In the genomic region with DNA sequence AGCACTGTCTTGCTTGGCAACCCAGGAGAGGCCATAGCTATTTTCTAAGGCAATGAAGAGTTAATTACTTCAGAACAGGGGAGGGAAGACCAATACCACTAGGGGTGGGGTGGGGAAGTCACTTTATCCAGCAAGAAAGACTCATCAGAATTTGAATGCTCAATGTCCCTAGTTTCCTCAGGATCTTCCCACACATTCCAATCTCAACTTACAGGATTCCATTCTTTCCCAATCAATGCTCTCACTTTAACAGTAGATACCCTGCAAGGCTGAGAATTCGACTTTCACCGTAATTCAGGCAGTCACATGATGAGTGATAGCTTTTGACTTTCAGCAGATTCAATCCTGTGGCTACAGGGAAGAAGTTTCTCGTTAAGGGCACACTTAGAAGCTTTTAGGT, we compare ENCODE assay signal across 36 cellular contexts.
"Had no signal": no experiment of that assay in that cellular context is flagged by ENCODE, and none has a peak within 500 bp of the region (broad histone marks: within the 10 kb centered on the region; RNA-seq: fewer than 3 reads in every experiment).

No MANE protein-coding gene starts in this region.

- H3K4me1 Mint-ChIP-seq: activated naive CD8-positive, alpha-beta T cell treated with anti-CD3 and anti-CD28 coated beads for 36 hours; immature natural killer cell; naive thymus-derived CD4-positive, alpha-beta T cell had no signal

- H3K4me1 ChIP-seq: adrenal gland, body of pancreas, colonic mucosa, gastrocnemius medialis, pancreas, prostate gland had no signal

- DNase-seq: activated CD4-positive, alpha-beta T cell treated with anti-CD3 and anti-CD28 coated beads for 48 hours; activated CD4-positive, alpha-beta T cell treated with anti-CD3 and anti-CD28 coated beads, Interleukin-2, amount 50 U/mL, for 48 hours; activated CD8-positive, alpha-beta memory T cell treated with anti-CD3 and anti-CD28 coated beads for 24 hours; activated CD8-positive, alpha-beta memory T cell treated with anti-CD3 and anti-CD28 coated beads, Interleukin-2, amount 50 U/mL, for 4 hours; activated effector memory CD4-positive, alpha-beta T cell treated with anti-CD3 and anti-CD28 coated beads, Interleukin-2, amount 50 U/mL, for 16 hours; activated naive CD4-positive, alpha-beta T cell treated with anti-CD3 and anti-CD28 coated beads for 36 hours; activated naive CD8-positive, alpha-beta T cell treated with anti-CD3 and anti-CD28 coated beads for 36 hours; activated T-cell treated with anti-CD3 and anti-CD28 coated beads, Interleukin-2, amount 50 U/mL, for 1 hour; adrenal gland; aorta; body of pancreas; cerebellar nuclear complex; colonic mucosa; effector memory CD4-positive, alpha-beta T cell; erythroblast; gastrocnemius medialis; glutamatergic neuron; immature natural killer cell; kidney; left colon; midbrain; naive thymus-derived CD4-positive, alpha-beta T cell; nucleus accumbens; pancreas; retina; stimulated activated CD4-positive, alpha-beta T cell treated with anti-CD3 and anti-CD28 coated beads, Interleukin-12 subunit alpha, Interleukin-12 subunit beta, amount 100 ng/mL, for 4 hours; stimulated activated CD4-positive, alpha-beta T cell treated with anti-CD3 and anti-CD28 coated beads, Interleukin-4, amount 100 ng/mL, for 1 hour; stimulated activated naive CD8-positive, alpha-beta T cell treated with anti-CD3 and anti-CD28 coated beads, Interleukin-15, Interleukin-2, amounts not matched to agents 100 U/mL and 50 U/mL, for 24 hours; trophoblast cell had no signal

- ATAC-seq: body of pancreas; gastrocnemius medialis; left colon; naive thymus-derived CD4-positive, alpha-beta T cell; pancreas; sciatic nerve; stimulated activated naive CD8-positive, alpha-beta T cell treated with anti-CD3 and anti-CD28 coated beads, Interleukin-15, Interleukin-2, amounts not matched to agents 100 U/mL and 50 U/mL, for 24 hours had no signal

- H3K36me3 Mint-ChIP-seq: activated naive CD8-positive, alpha-beta T cell treated with anti-CD3 and anti-CD28 coated beads for 36 hours; immature natural killer cell; naive thymus-derived CD4-positive, alpha-beta T cell had no signal

- H3K36me3 ChIP-seq: adrenal gland, cardiac muscle cell, colonic mucosa, gastrocnemius medialis, pancreas, prostate gland, thoracic aorta had no signal

- H3K4me3 Mint-ChIP-seq: activated naive CD4-positive, alpha-beta T cell treated with anti-CD3 and anti-CD28 coated beads for 36 hours; activated naive CD8-positive, alpha-beta T cell treated with anti-CD3 and anti-CD28 coated beads for 36 hours; activated T-helper 1 cell treated with anti-CD3 and anti-CD28 coated beads, Interleukin-12 subunit alpha, Interleukin-12 subunit beta, Interleukin-2, Interleukin-4 antibody, amounts not matched to agents 30 ng/mL and 10 ng/mL and 1 ng/mL, durations not matched to agents 14 hours and 24 hours and 36 hours; immature natural killer cell; naive thymus-derived CD4-positive, alpha-beta T cell had no signal

- H3K9me3 ChIP-seq: adrenal gland, body of pancreas, colonic mucosa, gastrocnemius medialis, pancreas, prostate gland, thoracic aorta had no signal

- H3K4me3 ChIP-seq: adrenal gland, body of pancreas, cardiac muscle cell, colonic mucosa, gastrocnemius medialis, hepatocyte, pancreas, prostate gland, skin epidermis, thoracic aorta had no signal

- H3K27ac ChIP-seq: adrenal gland, body of pancreas, cardiac muscle cell, colonic mucosa, gastrocnemius medialis, hepatocyte, pancreas, prostate gland, skin epidermis, thoracic aorta had no signal

- H3K27me3 ChIP-seq: adrenal gland, body of pancreas, cardiac muscle cell, colonic mucosa, gastrocnemius medialis, hepatocyte, pancreas had no signal

- H3K27ac Mint-ChIP-seq: activated naive CD4-positive, alpha-beta T cell treated with anti-CD3 and anti-CD28 coated beads for 36 hours; activated naive CD8-positive, alpha-beta T cell treated with anti-CD3 and anti-CD28 coated beads for 36 hours; activated T-helper 1 cell treated with anti-CD3 and anti-CD28 coated beads, Interleukin-12 subunit alpha, Interleukin-12 subunit beta, Interleukin-2, Interleukin-4 antibody, amounts not matched to agents 30 ng/mL and 10 ng/mL and 1 ng/mL, durations not matched to agents 14 hours and 24 hours and 36 hours; immature natural killer cell; naive thymus-derived CD4-positive, alpha-beta T cell had no signal

- H3K27me3 Mint-ChIP-seq: activated naive CD8-positive, alpha-beta T cell treated with anti-CD3 and anti-CD28 coated beads for 36 hours; naive thymus-derived CD4-positive, alpha-beta T cell had no signal
